10 cellular contexts compared by ENCODE assay signal in genomic region chr13:99969368-99969933, GRCh38. TPM values are rescaled to one million over a fixed set of nuclear protein-coding genes. Genes with fewer than 3 reads are reported as not detected.
DNase-seq lines count a peak whose midpoint lies in the region; ATAC-seq and TF ChIP-seq lines count a peak whose summit lies in the region.
"Had no signal": no experiment of that assay in that cellular context is flagged by ENCODE, and none has a peak within 500 bp of the region (broad histone marks: within the 10 kb centered on the region; RNA-seq: fewer than 3 reads in every experiment).

No MANE protein-coding gene starts in this region.

- peaks cover 1% of the 10 kb centered on the region for H3K9me3 Mint-ChIP-seq in activated naive CD4-positive, alpha-beta T cell treated with anti-CD3 and anti-CD28 coated beads, Interleukin-2, amount 10 ng/mL, durations not matched to agents 7 days and 5 days
- H3K9me3 Mint-ChIP-seq in activated T-helper 17 cell treated with anti-CD3 and anti-CD28 coated beads, Interleukin-2, amount 50 U/mL, for 72 hours: no peaks in the 10 kb centered on the region
- H3K9me3 Mint-ChIP-seq in immature natural killer cell: peaks cover 9 to 24% (median 18%) of the 10 kb centered on the region in 6 donors

- H3K36me3 ChIP-seq in testis (ENCODE audit: low read depth, missing control alignments): no peaks in the 10 kb centered on the region
- H3K36me3 ChIP-seq: BLaER1 treated with 17β-estradiol and CSF1 and Interleukin-3, amounts not matched to agents 10 nM and 100 nM; thyroid gland had no signal

- H3K4me1 Mint-ChIP-seq in activated naive CD4-positive, alpha-beta T cell treated with anti-CD3 and anti-CD28 coated beads, Interleukin-2, amount 10 ng/mL, durations not matched to agents 7 days and 5 days: peaks cover 18% of the 10 kb centered on the region
- H3K4me1 Mint-ChIP-seq in activated T-helper 17 cell treated with anti-CD3 and anti-CD28 coated beads, Interleukin-2, amount 50 U/mL, for 72 hours: peaks cover 10% of the 10 kb centered on the region
- H3K4me1 Mint-ChIP-seq in immature natural killer cell: peaks cover 16 to 20% of the 10 kb centered on the region in 2 donors

- TF ChIP-seq POLR2A in testis (IDR thresholded peaks at IDR 0.05): no peak

- intact Hi-C loops in testis (cut with DNase I; ENCODE audit: low total_unique reads): no loop called here

- H3K27ac Mint-ChIP-seq in activated naive CD4-positive, alpha-beta T cell treated with anti-CD3 and anti-CD28 coated beads, Interleukin-2, amount 10 ng/mL, durations not matched to agents 7 days and 5 days: peak overlapping the region; percentile 84
- no peak overlapping the region for H3K27ac Mint-ChIP-seq in activated T-helper 17 cell treated with anti-CD3 and anti-CD28 coated beads, Interleukin-2, amount 50 U/mL, for 72 hours
- H3K27ac Mint-ChIP-seq in immature natural killer cell: peak overlapping the region in 5 of 6 donors; percentile 31 to 71 (median 55)

- H3K4me1 ChIP-seq in testis: peaks cover 4% of the 10 kb centered on the region

- no peak for TF ChIP-seq CTCF in testis (IDR thresholded peaks at IDR 0.05)

- H3K27me3 ChIP-seq in testis: peaks cover 12% of the 10 kb centered on the region

- no peak for DNase-seq in activated naive CD4-positive, alpha-beta T cell treated with anti-CD3 and anti-CD28 coated beads, Interleukin-2, amount 10 ng/mL, durations not matched to agents 7 days and 5 days
- DNase-seq in activated naive CD4-positive, alpha-beta T cell treated with Interleukin-2 at 50 U/mL for 16 hours: no peak
- DNase-seq in immature natural killer cell (no peak), testis (no peak), DMS79 (lab: John Stamatoyannopoulos, UW) (no peak), CD1c-positive myeloid dendritic cell (ENCODE audit: extremely low spot score) (no peak), OCI-M2 (lab: John Stamatoyannopoulos, UW; ENCODE audit: unreplicated experiment) (no peak)
- DNase-seq: thyroid gland had no signal

- 3 to 11% methylated on average over 23 to 51 of the region's 60 CpGs for WGBS in testis, 2 donors

- H3K4me3 ChIP-seq in testis: peak overlapping the region; percentile 24 to 32
- H3K4me3 ChIP-seq: thyroid gland had no signal

- H3K9me3 ChIP-seq in testis: no peaks in the 10 kb centered on the region
- H3K9me3 ChIP-seq: thyroid gland had no signal

- H3K27ac ChIP-seq in testis: no peak overlapping the region
- H3K27ac ChIP-seq: BLaER1 treated with 17β-estradiol and CSF1 and Interleukin-3, amounts not matched to agents 10 nM and 100 nM; thyroid gland had no signal

- ATAC-seq in activated T-helper 17 cell treated with anti-CD3 and anti-CD28 coated beads, Interleukin-2, amount 50 U/mL, for 72 hours (replicated peaks): no peak

- CTCF ChIA-PET in activated naive CD4-positive, alpha-beta T cell treated with anti-CD3 and anti-CD28 coated beads, Interleukin-2, amount 10 ng/mL, durations not matched to agents 7 days and 5 days (lab: Charles Lee): no interaction called here

- H3K4me3 Mint-ChIP-seq in activated naive CD4-positive, alpha-beta T cell treated with anti-CD3 and anti-CD28 coated beads, Interleukin-2, amount 10 ng/mL, durations not matched to agents 7 days and 5 days: peak overlapping the region; percentile 68
- H3K4me3 Mint-ChIP-seq in activated T-helper 17 cell treated with anti-CD3 and anti-CD28 coated beads, Interleukin-2, amount 50 U/mL, for 72 hours: peak overlapping the region; percentile 74
- peak overlapping the region; percentile 76 to 92 (median 82) for H3K4me3 Mint-ChIP-seq in immature natural killer cell

- peaks cover 12% of the 10 kb centered on the region for H3K36me3 Mint-ChIP-seq in activated naive CD4-positive, alpha-beta T cell treated with anti-CD3 and anti-CD28 coated beads, Interleukin-2, amount 10 ng/mL, durations not matched to agents 7 days and 5 days
- peaks cover 41% of the 10 kb centered on the region for H3K36me3 Mint-ChIP-seq in activated T-helper 17 cell treated with anti-CD3 and anti-CD28 coated beads, Interleukin-2, amount 50 U/mL, for 72 hours (ENCODE audit: low read depth)
- peaks cover 0 to 14% (median 6%) of the 10 kb centered on the region in 3 donors for H3K36me3 Mint-ChIP-seq in immature natural killer cell

- peaks cover 83% of the 10 kb centered on the region for H3K27me3 Mint-ChIP-seq in activated naive CD4-positive, alpha-beta T cell treated with anti-CD3 and anti-CD28 coated beads, Interleukin-2, amount 10 ng/mL, durations not matched to agents 7 days and 5 days
- H3K27me3 Mint-ChIP-seq in activated T-helper 17 cell treated with anti-CD3 and anti-CD28 coated beads, Interleukin-2, amount 50 U/mL, for 72 hours: peaks cover 59% of the 10 kb centered on the region
- H3K27me3 Mint-ChIP-seq in immature natural killer cell (ENCODE audit: low read depth in 3 of 3): peaks cover 49 to 66% (median 63%) of the 10 kb centered on the region in 3 donors

RNA-seq across cellular contexts. Expression of gene ZIC5, which starts 2.1 kb away (rescaled TPM):
- under 1 TPM in 1 of 2 donors, not detected in 1; 0.04 TPM for total RNA-seq in activated T-helper 17 cell treated with anti-CD3 and anti-CD28 coated beads, Interleukin-2, amount 50 U/mL, for 72 hours
- polyA plus RNA-seq in immature natural killer cell: not detected
- 1 to 10 TPM; 2.0 to 3.0 TPM for total RNA-seq in testis
- 6.9 TPM for polyA plus RNA-seq in testis (ENCODE audit: insufficient read depth, low read depth, low replicate concordance)
- total RNA-seq: thyroid gland had no signal

RNA-seq across cellular contexts. Expression of gene ZIC2, which starts 12.1 kb away (rescaled TPM):
- under 1 TPM in 1 of 2 donors, not detected in 1; 0.84 TPM for total RNA-seq in activated T-helper 17 cell treated with anti-CD3 and anti-CD28 coated beads, Interleukin-2, amount 50 U/mL, for 72 hours
- not detected for polyA plus RNA-seq in immature natural killer cell
- 1 to 10 TPM; 1.3 to 6.9 TPM for total RNA-seq in testis
- polyA plus RNA-seq in testis (ENCODE audit: insufficient read depth, low read depth, low replicate concordance): 11.5 TPM
- total RNA-seq: thyroid gland had no signal
